Comparison of ENCODE assay signal across 9 cellular contexts in the genomic region with DNA sequence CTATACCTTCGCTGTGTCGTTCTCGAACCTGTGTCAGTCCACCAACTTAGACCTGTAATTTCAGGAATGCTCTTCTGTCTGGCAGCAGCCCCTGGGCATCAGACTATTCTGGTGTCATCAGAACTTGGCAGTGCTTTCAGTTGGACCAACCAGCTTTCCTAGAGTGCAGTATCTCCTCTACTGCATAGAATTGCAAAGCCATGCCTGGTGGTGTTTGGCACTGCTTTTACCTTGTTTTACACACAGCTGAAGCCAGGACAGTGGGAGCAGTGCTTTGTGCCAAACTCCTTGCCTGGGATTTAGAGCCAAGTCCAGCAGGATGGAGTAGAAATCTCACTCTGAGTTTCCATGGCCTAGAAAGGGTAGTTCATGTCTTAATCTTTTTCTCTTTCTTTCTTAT. TPM values are rescaled to one million over a fixed set of nuclear protein-coding genes. Genes with fewer than 3 reads are reported as not detected.
A peak's percentile ranks its signal among the peaks of the same experiment; 100 is the strongest.
DNase-seq lines count a peak whose midpoint lies in the region; ATAC-seq and TF ChIP-seq lines count a peak whose summit lies in the region.
"Had no signal": no experiment of that assay in that cellular context is flagged by ENCODE, and none has a peak within 500 bp of the region (broad histone marks: within the 10 kb centered on the region; RNA-seq: fewer than 3 reads in every experiment).

No MANE protein-coding gene starts in this region.

- H3K27ac Mint-ChIP-seq in T-helper 2 cell treated with Interferon-gamma antibody and Interleukin-4, amounts not matched to agents 5 μg/mL and 100 μg/mL, for 36 hours: no peak overlapping the region

- ATAC-seq in lower lobe of right lung: no peak
- no peak for ATAC-seq in GM18868 (IDR thresholded peaks at IDR 0.05; ENCODE audit: unreplicated experiment)
- ATAC-seq in GM21526 (IDR thresholded peaks at IDR 0.05; ENCODE audit: low FRiP score, unreplicated experiment): no peak

- H3K27me3 ChIP-seq in lower lobe of right lung (ENCODE audit: low read depth): no peaks in the 10 kb centered on the region
- no peaks in the 10 kb centered on the region for H3K27me3 ChIP-seq in subcutaneous abdominal adipose tissue (ENCODE audit: control insufficient read depth in 5 of 5, insufficient read depth in 4 of 5, low read length in 5 of 5)

- no peak overlapping the region for H3K9ac ChIP-seq in subcutaneous abdominal adipose tissue (ENCODE audit: low read length in 5 of 5)

- no peaks in the 10 kb centered on the region for H3K9me3 Mint-ChIP-seq in T-helper 2 cell treated with Interferon-gamma antibody and Interleukin-4, amounts not matched to agents 5 μg/mL and 100 μg/mL, for 36 hours

- no peak overlapping the region for H3K27ac ChIP-seq in coronary artery
- peak overlapping the region; percentile 80 for H3K27ac ChIP-seq in lower lobe of right lung
- no peak overlapping the region for H3K27ac ChIP-seq in subcutaneous abdominal adipose tissue (ENCODE audit: low read depth, low read length)

- H3K36me3 ChIP-seq in lower lobe of right lung (no peaks in the 10 kb centered on the region), subcutaneous abdominal adipose tissue (ENCODE audit: control insufficient read depth in 5 of 5, insufficient read depth in 5 of 5, low read length in 5 of 5) (no peaks in the 10 kb centered on the region)

- H3K4me1 Mint-ChIP-seq in T-helper 2 cell treated with Interferon-gamma antibody and Interleukin-4, amounts not matched to agents 5 μg/mL and 100 μg/mL, for 36 hours (ENCODE audit: low read depth): peaks cover 17% of the 10 kb centered on the region

- H3K36me3 Mint-ChIP-seq in T-helper 2 cell treated with Interferon-gamma antibody and Interleukin-4, amounts not matched to agents 5 μg/mL and 100 μg/mL, for 36 hours (ENCODE audit: low read depth): no peaks in the 10 kb centered on the region

- H3K27me3 Mint-ChIP-seq in T-helper 2 cell treated with Interferon-gamma antibody and Interleukin-4, amounts not matched to agents 5 μg/mL and 100 μg/mL, for 36 hours (ENCODE audit: low read depth): peaks cover 3% of the 10 kb centered on the region

- DNase-seq in T-helper 2 cell treated with Interferon-gamma antibody and Interleukin-4, amounts not matched to agents 5 μg/mL and 100 μg/mL, for 36 hours (ENCODE audit: low spot score): no peak
- DNase-seq in T-helper 2 cell (no peak), coronary artery (ENCODE audit: low spot score) (no peak), lower lobe of right lung (no peak), Ammon's horn (ENCODE audit: low spot score) (no peak)
- DNase-seq: 8988T had no signal

- no peak for TF ChIP-seq CTCF in coronary artery (IDR thresholded peaks at IDR 0.05)
- no peak for TF ChIP-seq CTCF in lower lobe of right lung (IDR thresholded peaks at IDR 0.05)

- intact Hi-C loops in lower lobe of right lung (cut with DNase I): loop anchor here (5.0 kb wide), 1 partner anchor 72 kb away; no protein-coding TSS in a partner anchor

- peak overlapping the region; percentile 90 for H3K4me3 Mint-ChIP-seq in T-helper 2 cell treated with Interferon-gamma antibody and Interleukin-4, amounts not matched to agents 5 μg/mL and 100 μg/mL, for 36 hours

- H3K9me3 ChIP-seq in lower lobe of right lung (no peaks in the 10 kb centered on the region), subcutaneous abdominal adipose tissue (ENCODE audit: control insufficient read depth in 5 of 5, low read length in 5 of 5) (no peaks in the 10 kb centered on the region)

- peak overlapping the region; percentile 77 for H3K4me3 ChIP-seq in coronary artery
- peak overlapping the region; percentile 65 for H3K4me3 ChIP-seq in lower lobe of right lung
- peak overlapping the region; percentile 42 to 78 (median 64) for H3K4me3 ChIP-seq in subcutaneous abdominal adipose tissue (ENCODE audit: low read depth in 1 of 5, low read length in 5 of 5)

- H3K4me1 ChIP-seq in lower lobe of right lung: peaks cover 21% of the 10 kb centered on the region
- H3K4me1 ChIP-seq in subcutaneous abdominal adipose tissue (ENCODE audit: control insufficient read depth in 5 of 5, insufficient read depth in 5 of 5, low read length in 5 of 5): peaks cover 5 to 29% (median 29%) of the 10 kb centered on the region in 5 donors

RNA-seq across cellular contexts. Expression of gene FLVCR2, which starts 1.5 kb away (rescaled TPM):
- total RNA-seq in lower lobe of right lung: 42.4 TPM

RNA-seq across cellular contexts. Expression of gene BATF, which starts 57.6 kb away (rescaled TPM):
- total RNA-seq in lower lobe of right lung: 6.7 TPM
